In genomic region chrX:17860179-17860780, GRCh38 we compare ENCODE assay signal across 8 cellular contexts. TPM values are rescaled to one million over a fixed set of nuclear protein-coding genes. Genes with fewer than 3 reads are reported as not detected.
DNase-seq lines count a peak whose midpoint lies in the region; ATAC-seq and TF ChIP-seq lines count a peak whose summit lies in the region.

No MANE protein-coding gene starts in this region.

- in situ Hi-C loops in gastrocnemius medialis (cut with MboI; ENCODE audit: low sequenced_read_pairs in 4 of 4) = no loop called here

- TF ChIP-seq CTCF in WI38 (IDR thresholded peaks at IDR 0.05; ENCODE audit: low read depth, low read length) (no peak), right atrium auricular region (IDR thresholded peaks at IDR 0.05) (no peak), gastrocnemius medialis (IDR thresholded peaks at IDR 0.05 in 4 of 5, conservative IDR thresholded peaks at IDR 0.05 in 1 of 5) (no peak)

- no peak overlapping the region for H3K4me3 Mint-ChIP-seq in stimulated activated memory B cell treated with anti-CD40 and anti-IgM and Interleukin-4, amounts not matched to agents 10 μg/mL and 1 μg/mL and 100 μg/mL, for 72 hours

- H3K4me1 Mint-ChIP-seq in stimulated activated memory B cell treated with anti-CD40 and anti-IgM and Interleukin-4, amounts not matched to agents 10 μg/mL and 1 μg/mL and 100 μg/mL, for 72 hours = peaks cover 6% of the 10 kb centered on the region

- no peak for TF ChIP-seq POLR2A in gastrocnemius medialis (IDR thresholded peaks at IDR 0.05)

- no peak for DNase-seq in right atrium auricular region (ENCODE audit: low spot score)
- DNase-seq in gastrocnemius medialis = no peak
- no peak for DNase-seq in germinal center (ENCODE audit: low spot score)
- no peak for DNase-seq in H4 (ENCODE audit: low spot score)

- H3K36me3 ChIP-seq in ES-I3 (ENCODE audit: insufficient read depth, low read length) (no peaks in the 10 kb centered on the region), right atrium auricular region (no peaks in the 10 kb centered on the region), gastrocnemius medialis (no peaks in the 10 kb centered on the region)

- H3K4me3 ChIP-seq in WI38 (ENCODE audit: low read depth, low read length) (peak overlapping the region; percentile 41), right atrium auricular region (peak overlapping the region; percentile 63), gastrocnemius medialis (peak overlapping the region; percentile 53 to 63 (median 62))

- H3K9me3 ChIP-seq in ES-I3 (ENCODE audit: control insufficient read depth, insufficient read depth, low read length) (no peaks in the 10 kb centered on the region), right atrium auricular region (no peaks in the 10 kb centered on the region), gastrocnemius medialis (no peaks in the 10 kb centered on the region)

- ATAC-seq in gastrocnemius medialis (peak; percentile 34 to 44), HG02798 (IDR thresholded peaks at IDR 0.05; ENCODE audit: poor library complexity, unreplicated experiment) (no peak)
- ATAC-seq in stimulated activated memory B cell treated with anti-CD40 and anti-IgM and Interleukin-4, amounts not matched to agents 10 μg/mL and 1 μg/mL and 100 μg/mL, for 72 hours = no peak

- no peak overlapping the region for H3K27ac Mint-ChIP-seq in stimulated activated memory B cell treated with anti-CD40 and anti-IgM and Interleukin-4, amounts not matched to agents 10 μg/mL and 1 μg/mL and 100 μg/mL, for 72 hours

- H3K27me3 Mint-ChIP-seq in stimulated activated memory B cell treated with anti-CD40 and anti-IgM and Interleukin-4, amounts not matched to agents 10 μg/mL and 1 μg/mL and 100 μg/mL, for 72 hours = peaks cover 42% of the 10 kb centered on the region

- H3K27me3 ChIP-seq in right atrium auricular region = no peaks in the 10 kb centered on the region
- peaks cover 0 to 15% (median 0%) of the 10 kb centered on the region in 3 donors for H3K27me3 ChIP-seq in gastrocnemius medialis

- H3K4me1 ChIP-seq in ES-I3 (ENCODE audit: insufficient read depth, low read length) (no peaks in the 10 kb centered on the region), right atrium auricular region (no peaks in the 10 kb centered on the region), gastrocnemius medialis (peaks cover 0 to 3% of the 10 kb centered on the region in 2 donors)

- peak overlapping the region; percentile 66 to 76 for H3K27ac ChIP-seq in right atrium auricular region
- peak overlapping the region; percentile 44 to 66 (median 52) for H3K27ac ChIP-seq in gastrocnemius medialis

- no peaks in the 10 kb centered on the region for H3K9me3 Mint-ChIP-seq in stimulated activated memory B cell treated with anti-CD40 and anti-IgM and Interleukin-4, amounts not matched to agents 10 μg/mL and 1 μg/mL and 100 μg/mL, for 72 hours

- H3K9ac ChIP-seq in ES-I3 (ENCODE audit: low read depth, low read length) = peak overlapping the region; percentile 37; the same call in 1 of the 2 replicates

- no peaks in the 10 kb centered on the region for H3K36me3 Mint-ChIP-seq in stimulated activated memory B cell treated with anti-CD40 and anti-IgM and Interleukin-4, amounts not matched to agents 10 μg/mL and 1 μg/mL and 100 μg/mL, for 72 hours

- intact Hi-C loops in gastrocnemius medialis (cut with DNase I; ENCODE audit: low total_unique reads) = loop anchor here (5.0 kb wide), 1 partner anchor 43 kb away; no protein-coding TSS in a partner anchor

RNA-seq across cellular contexts. Expression of gene RAI2, which starts 0.8 kb away (rescaled TPM):
- 10 to 100 TPM; 13.9 to 29.6 TPM for total RNA-seq in right atrium auricular region
- total RNA-seq in gastrocnemius medialis = 1 to 10 TPM; 2.5 to 8.5 (median 4.6) TPM
- total RNA-seq in H4 (2014; rRNA removed; shearing (Covaris generic)) = 0.87 TPM in 1 of 2 replicates, not detected in the other

Comparison
In these comparisons a context has a peak if more than half of its experiments do, and no peak if none do; other contexts are left out.
1. ATAC-seq: peak in gastrocnemius medialis (2 of 2); none in stimulated activated memory B cell treated with anti-CD40 and anti-IgM and Interleukin-4, amounts not matched to agents 10 μg/mL and 1 μg/mL and 100 μg/mL, for 72 hours (single experiment) and HG02798 (single experiment).
2. Peak in every context shown above with its lines, with median percentiles within 50 percentile points of each other: H3K4me3 ChIP-seq.